ENCODE assay signal across 34 cellular contexts in the genomic region with DNA sequence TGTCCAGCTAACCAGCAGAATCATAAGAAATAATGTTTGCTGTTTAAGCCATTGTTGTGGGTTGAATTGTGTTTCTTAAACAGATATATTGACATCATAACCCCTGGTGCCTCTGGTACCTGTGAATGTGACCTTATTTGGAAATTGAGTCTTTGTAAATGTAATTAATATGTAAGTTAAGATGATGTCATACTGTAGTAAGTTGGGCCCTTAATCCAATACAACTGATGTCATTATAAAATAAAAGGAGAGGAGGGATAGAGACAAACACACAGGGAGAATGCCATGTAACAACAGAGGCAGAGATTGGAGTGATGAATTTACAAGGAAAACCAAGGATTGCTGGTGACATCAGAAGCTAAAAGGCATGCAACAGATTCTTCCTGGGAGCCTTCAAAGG.
DNase-seq lines count a peak whose midpoint lies in the region; ATAC-seq, FAIRE-seq and TF ChIP-seq lines count a peak whose summit lies in the region.
"Had no signal": no experiment of that assay in that cellular context is flagged by ENCODE, and none has a peak within 500 bp of the region (broad histone marks: within the 10 kb centered on the region; RNA-seq: fewer than 3 reads in every experiment).

No MANE protein-coding gene starts in this region.

- no peak overlapping the region for H3K4me3 Mint-ChIP-seq in activated T-cell treated with anti-CD3 and anti-CD28 coated beads, Interleukin-2, amount 50 U/mL, for 72 hours
- H3K4me3 Mint-ChIP-seq: B cell; CD14-positive monocyte; CD4-positive, alpha-beta memory T cell; CD4-positive, alpha-beta T cell; CD4-positive, CD25-positive, alpha-beta regulatory T cell; CD8-positive, alpha-beta memory T cell; CD8-positive, alpha-beta T cell had no signal

- CTCF ChIA-PET in HepG2 (lab: Yijun Ruan, JAX; ENCODE audit: low intra/inter-chr PET ratio, low total read pairs) (no interaction called here), A549 (lab: Yijun Ruan, JAX) (no interaction called here), HEK293 (lab: Yijun Ruan, JAX) (no interaction called here)

- TF ChIP-seq EP300 in HepG2 (IDR thresholded peaks at IDR 0.05; ENCODE audit: low read depth in 2 of 2, low read length in 2 of 2) (no peak), HepG2 (CRISPR knock-in tag; IDR thresholded peaks at IDR 0.05; ENCODE audit: borderline replicate concordance) (no peak), A549 (IDR thresholded peaks at IDR 0.05) (no peak)

- BruUV-seq in HepG2 (replicated peaks; lab: Mats Ljungman, UMichigan): no TSS peak

- no peak for TF ChIP-seq RAD21 in HepG2 (CRISPR knock-in tag; IDR thresholded peaks at IDR 0.05)
- TF ChIP-seq RAD21 in A549 (conservative IDR thresholded peaks at IDR 0.05 in 1 of 2, IDR thresholded peaks at IDR 0.05 in 1 of 2): no peak

- no peaks in the 10 kb centered on the region for H3K9me3 ChIP-seq in HepG2 (ENCODE audit: low read length)
- no peaks in the 10 kb centered on the region for H3K9me3 ChIP-seq in right lobe of liver
- H3K9me3 ChIP-seq in A549: no peaks in the 10 kb centered on the region
- H3K9me3 ChIP-seq in HEK293 (ENCODE audit: control insufficient read depth, insufficient read depth, low read depth, low read length): no peaks in the 10 kb centered on the region
- H3K9me3 ChIP-seq: BE2C, BLaER1, Caco-2 had no signal

- no peak overlapping the region for H3K9ac ChIP-seq in HepG2 (ENCODE audit: insufficient read depth, low read depth, low read length)
- H3K9ac ChIP-seq: BLaER1; BLaER1 treated with 17β-estradiol and CSF1 and Interleukin-3, amounts not matched to agents 10 nM and 100 nM had no signal

- H2AFZ ChIP-seq in HepG2 (ENCODE audit: low read length): no peak overlapping the region

- DNase-seq in HepG2 (ENCODE audit: low spot score) (no peak), right lobe of liver (no peak), A549 (ENCODE audit: low read depth in 1 of 2, low spot score in 1 of 2) (no peak), germinal center (ENCODE audit: low spot score) (no peak)
- DNase-seq in activated T-cell treated with anti-CD3 and anti-CD28 coated beads, Interleukin-2, amount 50 U/mL, for 72 hours: no peak
- DNase-seq: 8988T; ACHN; AML-193; BE2C; C1 segment of cervical spinal cord; Caco-2; Calu3; CD4-positive, alpha-beta memory T cell; CD4-positive, alpha-beta T cell; CD4-positive, CD25-positive, alpha-beta regulatory T cell; CD8-positive, alpha-beta memory T cell; CD8-positive, alpha-beta T cell; COR-L47; DMS 273 treated with DMSO at 0.1 percent for 48 hours; DMS153; DMS53; DMS79; DMS79 treated with DMSO at 0.1 percent for 48 hours; DND-41; EL had no signal

- H3K4me1 ChIP-seq in HepG2 (ENCODE audit: insufficient read depth, low read length) (no peaks in the 10 kb centered on the region), right lobe of liver (no peaks in the 10 kb centered on the region), A549 (no peaks in the 10 kb centered on the region), HEK293 (ENCODE audit: control insufficient read depth, insufficient read depth, low read length) (no peaks in the 10 kb centered on the region)
- H3K4me1 ChIP-seq: BE2C, BLaER1, Caco-2 had no signal

- no peaks in the 10 kb centered on the region for H3K9me3 Mint-ChIP-seq in activated T-cell treated with anti-CD3 and anti-CD28 coated beads, Interleukin-2, amount 50 U/mL, for 72 hours
- H3K9me3 Mint-ChIP-seq: CD4-positive, alpha-beta memory T cell; CD4-positive, alpha-beta T cell had no signal

- H3K27me3 Mint-ChIP-seq in activated T-cell treated with anti-CD3 and anti-CD28 coated beads, Interleukin-2, amount 50 U/mL, for 72 hours (ENCODE audit: low read depth): peaks cover 18% of the 10 kb centered on the region
- H3K27me3 Mint-ChIP-seq: B cell; CD4-positive, alpha-beta memory T cell; CD4-positive, alpha-beta T cell; CD4-positive, CD25-positive, alpha-beta regulatory T cell had no signal

- H3K36me3 ChIP-seq in HepG2 (replicated peaks in 1 of 2; ENCODE audit: control insufficient read depth in 1 of 2, insufficient read depth in 2 of 2, low read length in 2 of 2): no peaks in the 10 kb centered on the region
- H3K36me3 ChIP-seq in right lobe of liver: no peaks in the 10 kb centered on the region
- H3K36me3 ChIP-seq in HEK293 (ENCODE audit: control insufficient read depth in 2 of 2, insufficient read depth in 1 of 2, low read length in 2 of 2): no peaks in the 10 kb centered on the region
- H3K36me3 ChIP-seq: BE2C; BLaER1; BLaER1 treated with 17β-estradiol and CSF1 and Interleukin-3, amounts not matched to agents 10 nM and 100 nM had no signal

- ATAC-seq in HepG2 (no peak), right lobe of liver (no peak), A549 (no peak)
- ATAC-seq in activated T-cell treated with anti-CD3 and anti-CD28 coated beads, Interleukin-2, amount 50 U/mL, for 72 hours (replicated peaks in 1 of 2): no peak
- ATAC-seq: CD8-positive, alpha-beta T cell had no signal

- no peaks in the 10 kb centered on the region for H3K27me3 ChIP-seq in HepG2 (ENCODE audit: control insufficient read depth in 1 of 2, insufficient read depth in 2 of 2, low read length in 2 of 2)
- no peaks in the 10 kb centered on the region for H3K27me3 ChIP-seq in right lobe of liver
- H3K27me3 ChIP-seq: BE2C had no signal

- FAIRE-seq in HepG2 (lab: Jason Lieb, UNC) (no peak), A549 (lab: Jason Lieb, UNC) (peak; percentile 89)
- FAIRE-seq: A204.1, D721Med had no signal

- TF ChIP-seq CTCF in HepG2 (CRISPR knock-in tag; IDR thresholded peaks at IDR 0.05): no peak
- TF ChIP-seq CTCF in right lobe of liver (IDR thresholded peaks at IDR 0.05): no peak
- TF ChIP-seq CTCF in A549 (IDR thresholded peaks at IDR 0.05): no peak
- no peak for TF ChIP-seq CTCF in HEK293 (tag by site-specific recombination; IDR thresholded peaks at IDR 0.05)

- POLR2A ChIA-PET in HepG2 (lab: Yijun Ruan, JAX): no interaction called here
- POLR2A ChIA-PET in A549 (lab: Yijun Ruan, JAX): no interaction called here
- POLR2A ChIA-PET in HEK293 (lab: Yijun Ruan, JAX): no interaction called here

- intact Hi-C loops in HepG2 (cut with micrococcal nuclease; ENCODE audit: unreplicated experiment): no loop called here
- intact Hi-C loops in right lobe of liver (cut with DNase I): no loop called here

- H3K4me1 Mint-ChIP-seq in activated T-cell treated with anti-CD3 and anti-CD28 coated beads, Interleukin-2, amount 50 U/mL, for 72 hours (ENCODE audit: low read depth): no peaks in the 10 kb centered on the region
- H3K4me1 Mint-ChIP-seq: B cell; CD14-positive monocyte; CD4-positive, alpha-beta memory T cell; CD4-positive, CD25-positive, alpha-beta regulatory T cell; CD8-positive, alpha-beta memory T cell had no signal

- no peak overlapping the region for H3K4me3 ChIP-seq in HepG2 (replicated peaks in 1 of 3; ENCODE audit: insufficient read depth in 1 of 3, low read depth in 2 of 3, low read length in 3 of 3)
- H3K4me3 ChIP-seq in right lobe of liver: no peak overlapping the region
- no peak overlapping the region for H3K4me3 ChIP-seq in A549
- H3K4me3 ChIP-seq in HEK293 (ENCODE audit: low read depth, low read length): no peak overlapping the region
- H3K4me3 ChIP-seq: BLaER1; BLaER1 treated with 17β-estradiol and CSF1 and Interleukin-3, amounts not matched to agents 10 nM and 100 nM had no signal

- H3K27ac ChIP-seq in HepG2 (ENCODE audit: extremely low read length, insufficient read depth, low read length) (no peak overlapping the region), right lobe of liver (no peak overlapping the region), A549 (no peak overlapping the region), HEK293 (ENCODE audit: extremely low read depth, low read depth, low read length) (no peak overlapping the region)
- H3K27ac ChIP-seq: 22Rv1; BLaER1; BLaER1 treated with 17β-estradiol and CSF1 and Interleukin-3, amounts not matched to agents 10 nM and 100 nM; C4-2B had no signal

- H3K27ac Mint-ChIP-seq in activated T-cell treated with anti-CD3 and anti-CD28 coated beads, Interleukin-2, amount 50 U/mL, for 72 hours: no peak overlapping the region
- H3K27ac Mint-ChIP-seq: B cell; CD14-positive monocyte; CD4-positive, alpha-beta memory T cell; CD4-positive, alpha-beta T cell; CD4-positive, CD25-positive, alpha-beta regulatory T cell; CD8-positive, alpha-beta memory T cell; CD8-positive, alpha-beta T cell had no signal

- TF ChIP-seq POLR2A in HepG2 (IDR thresholded peaks at IDR 0.05; ENCODE audit: insufficient read depth in 1 of 2, low read depth in 2 of 2, low read length in 2 of 2) (no peak), right lobe of liver (IDR thresholded peaks at IDR 0.05) (no peak), A549 (IDR thresholded peaks at IDR 0.05; ENCODE audit: low read length) (no peak)

- no peaks in the 10 kb centered on the region for H3K36me3 Mint-ChIP-seq in activated T-cell treated with anti-CD3 and anti-CD28 coated beads, Interleukin-2, amount 50 U/mL, for 72 hours (ENCODE audit: insufficient read depth in 2 of 2)
- H3K36me3 Mint-ChIP-seq: CD14-positive monocyte; CD4-positive, alpha-beta memory T cell; CD4-positive, CD25-positive, alpha-beta regulatory T cell; CD8-positive, alpha-beta memory T cell; CD8-positive, alpha-beta T cell had no signal

- H4K20me1 ChIP-seq in HepG2 (ENCODE audit: insufficient read depth, low read length): no peaks in the 10 kb centered on the region
- H4K20me1 ChIP-seq: BLaER1; BLaER1 treated with 17β-estradiol and CSF1 and Interleukin-3, amounts not matched to agents 10 nM and 100 nM had no signal

- in situ Hi-C loops in HepG2 (cut with HindIII; ENCODE audit: extremely low pct_ligation_motif_present, low pct_unique_long_range_greater_than_20kb): no loop called here

- H3K79me2 ChIP-seq in HepG2 (ENCODE audit: insufficient read depth, low read length): no peaks in the 10 kb centered on the region

- no peak overlapping the region for H3K4me2 ChIP-seq in HepG2 (ENCODE audit: low read depth, low read length)
- no peak overlapping the region for H3K4me2 ChIP-seq in A549
- H3K4me2 ChIP-seq: BLaER1; BLaER1 treated with 17β-estradiol and CSF1 and Interleukin-3, amounts not matched to agents 10 nM and 100 nM had no signal

TF ChIP-seq in HepG2, 621 proteins besides CTCF, POLR2A, EP300 and RAD21:
- TF ChIP-seq ATF7 (IDR thresholded peaks at IDR 0.05): peak; percentile 80
- TF ChIP-seq ATF7 (CRISPR knock-in tag; IDR thresholded peaks at IDR 0.05): no peak
- TF ChIP-seq ASH2L (IDR thresholded peaks at IDR 0.05; ENCODE audit: insufficient read length, low read depth, low read length): no peak

TF ChIP-seq in HEK293, 187 proteins besides CTCF, POLR2A, EP300 and RAD21 (continues in another document):
- TF ChIP-seq PBX3 (CRISPR knock-in tag; IDR thresholded peaks at IDR 0.05): no peak

Comparison
In these comparisons a context has a peak if more than half of its experiments do, and no peak if none do; other contexts are left out.
1. Of the 63 proteins assayed by ChIP-seq in both HepG2 and HEK293: peak only in HepG2: none; only in HEK293: ATF2; in both: none; in neither: 62.